Comparison of ENCODE assay signal across 1 cellular context in genomic region chr9:84697042-84697441, GRCh38.
TF ChIP-seq lines count a peak whose summit lies in the region.

No MANE protein-coding gene starts in this region.

TF ChIP-seq in H1, 55 proteins besides CTCF, POLR2A, EP300 and RAD21:
- no peak for TF ChIP-seq TAF1 (IDR thresholded peaks at IDR 0.05; ENCODE audit: low read depth, low read length)
- no peak for TF ChIP-seq JUND (IDR thresholded peaks at IDR 0.05; ENCODE audit: low read length)
- no peak for TF ChIP-seq KDM5A (IDR thresholded peaks at IDR 0.05; ENCODE audit: low read length)
- no peak for TF ChIP-seq GTF2F1 (IDR thresholded peaks at IDR 0.05; ENCODE audit: borderline replicate concordance, low read depth, low read length)
- no peak for TF ChIP-seq NRF1 (IDR thresholded peaks at IDR 0.05; ENCODE audit: low read depth, low read length)
- TF ChIP-seq BRCA1 (IDR thresholded peaks at IDR 0.05; ENCODE audit: low read depth, low read length), result no peak
- no peak for TF ChIP-seq PHF8 (conservative IDR thresholded peaks at IDR 0.05; ENCODE audit: low read depth, low read length)
